In genomic region chr6:48240287-48240686, GRCh38 we compare ENCODE assay signal across 22 cellular contexts.
DNase-seq lines count a peak whose midpoint lies in the region; ATAC-seq, FAIRE-seq and TF ChIP-seq lines count a peak whose summit lies in the region.
"Had no signal": no experiment of that assay in that cellular context is flagged by ENCODE, and none has a peak within 500 bp of the region (broad histone marks: within the 10 kb centered on the region; RNA-seq: fewer than 3 reads in every experiment).

No MANE protein-coding gene starts in this region.

- H2AFZ ChIP-seq in IMR-90 (replicated peaks; ENCODE audit: low read length, poor library complexity) (no peak overlapping the region), K562 (ENCODE audit: low read depth, low read length) (no peak overlapping the region), endothelial cell of umbilical vein (ENCODE audit: low read depth, low read length) (no peak overlapping the region)

- no peaks in the 10 kb centered on the region for H3K4me1 ChIP-seq in heart left ventricle
- no peaks in the 10 kb centered on the region for H3K4me1 ChIP-seq in IMR-90 (ENCODE audit: control insufficient read depth, insufficient read depth, low read length)
- no peaks in the 10 kb centered on the region for H3K4me1 ChIP-seq in K562 (replicated peaks in 1 of 2; ENCODE audit: control insufficient read depth in 2 of 2, insufficient read depth in 2 of 2, low read length in 2 of 2)
- no peaks in the 10 kb centered on the region for H3K4me1 ChIP-seq in endothelial cell of umbilical vein (ENCODE audit: control insufficient read depth, extremely low read depth, insufficient read depth, low read length)
- H3K4me1 ChIP-seq: A549; BLaER1 treated with 17β-estradiol and CSF1 and Interleukin-3, amounts not matched to agents 10 nM and 100 nM; Caco-2 had no signal

- dilution Hi-C loops in IMR-90 (cut with HindIII; ENCODE audit: low sequenced_read_pairs, unreplicated experiment) (no loop called here), endothelial cell of umbilical vein (cut with MboI; ENCODE audit: extremely low pct_ligation_motif_present, low sequenced_read_pairs) (no loop called here)

- H3K4me3 ChIP-seq in heart left ventricle (no peak overlapping the region), IMR-90 (ENCODE audit: insufficient read depth, low read depth, low read length) (no peak overlapping the region), K562 (no peak overlapping the region), endothelial cell of umbilical vein (replicated peaks in 1 of 3; ENCODE audit: insufficient read depth in 1 of 3, low read depth in 1 of 3, low read length in 3 of 3) (no peak overlapping the region)
- H3K4me3 ChIP-seq: A549; BLaER1 treated with 17β-estradiol and CSF1 and Interleukin-3, amounts not matched to agents 10 nM and 100 nM had no signal

- H3K9me3 ChIP-seq in heart left ventricle (peaks cover 0 to 28% (median 14%) of the 10 kb centered on the region in 12 donors), IMR-90 (ENCODE audit: control insufficient read depth, insufficient read depth, low read length) (0 out of 2 replicates have a peak, but pooled peaks cover 1% of the 10 kb centered on the region), K562 (replicated peaks; ENCODE audit: control insufficient read depth, insufficient read depth, low read depth, low read length) (0 out of 2 replicates have a peak, but pooled peaks cover 2% of the 10 kb centered on the region), endothelial cell of umbilical vein (replicated peaks; ENCODE audit: control insufficient read depth, insufficient read depth, low read length) (no peaks in the 10 kb centered on the region)
- H3K9me3 ChIP-seq: A549, Caco-2 had no signal

- no peak overlapping the region for H2BK120ac ChIP-seq in IMR-90 (ENCODE audit: low read depth, low read length)

- H2BK5ac ChIP-seq in IMR-90 (ENCODE audit: low read depth, low read length, poor library complexity, severe bottlenecking): no peak overlapping the region

- 90 to 96% (median 94%) methylated on average over 7 of the region's 7 CpGs for WGBS in heart left ventricle, 4 donors
- WGBS in IMR-90 (ENCODE audit: extremely low coverage in 2 of 2, insufficient read length in 1 of 2), 2 experiments: no CpG with 5 or more reads among the region's 7 CpGs
- WGBS in K562 (ENCODE audit: insufficient coverage, low coverage, missing lambda C conversion rate): 0% methylated on average over 7 of the region's 7 CpGs

- no peak overlapping the region for H3K4ac ChIP-seq in IMR-90 (ENCODE audit: low read depth, low read length)

- no peak for TF ChIP-seq EP300 in K562 (IDR thresholded peaks at IDR 0.05; ENCODE audit: low read length)

- H4K91ac ChIP-seq in IMR-90 (ENCODE audit: insufficient read depth, low read depth, low read length): no peak overlapping the region

- ATAC-seq in Right ventricle myocardium inferior (no peak), heart left ventricle (no peak), IMR-90 (ENCODE audit: low read depth) (no peak), K562 (no peak), GM19328 (IDR thresholded peaks at IDR 0.05; ENCODE audit: unreplicated experiment) (no peak)
- ATAC-seq: A549; CD8-positive, alpha-beta T cell had no signal

- H3K27me3 ChIP-seq in heart left ventricle (no peaks in the 10 kb centered on the region), IMR-90 (ENCODE audit: control insufficient read depth, insufficient read depth, low read length) (no peaks in the 10 kb centered on the region), K562 (ENCODE audit: control insufficient read depth in 2 of 2, insufficient read depth in 2 of 2, low read length in 2 of 2) (no peaks in the 10 kb centered on the region), endothelial cell of umbilical vein (ENCODE audit: control insufficient read depth in 2 of 2, insufficient read depth in 2 of 2, low read length in 2 of 2) (no peaks in the 10 kb centered on the region)
- H3K27me3 ChIP-seq: BLaER1 treated with 17β-estradiol and CSF1 and Interleukin-3, amounts not matched to agents 10 nM and 100 nM had no signal

- no peak overlapping the region for H4K8ac ChIP-seq in IMR-90 (ENCODE audit: low read depth in 2 of 2, low read length in 2 of 2)

- H3K9me1 ChIP-seq in IMR-90 (ENCODE audit: insufficient read depth, low read length): no peaks in the 10 kb centered on the region
- no peaks in the 10 kb centered on the region for H3K9me1 ChIP-seq in K562 (ENCODE audit: control insufficient read depth, insufficient read depth, low read length)
- H3K9me1 ChIP-seq in endothelial cell of umbilical vein (replicated peaks; ENCODE audit: control insufficient read depth, extremely low read depth, insufficient read depth, low read length): no peaks in the 10 kb centered on the region

- H3K27ac ChIP-seq in heart left ventricle (no peak overlapping the region), IMR-90 (ENCODE audit: insufficient read depth, low read length) (no peak overlapping the region), K562 (ENCODE audit: extremely low read depth, low read depth, low read length) (no peak overlapping the region), endothelial cell of umbilical vein (ENCODE audit: insufficient read depth, low read depth, low read length) (no peak overlapping the region)
- H3K27ac ChIP-seq: 22Rv1; A549; BLaER1 treated with 17β-estradiol and CSF1 and Interleukin-3, amounts not matched to agents 10 nM and 100 nM; C4-2B had no signal

- H2BK20ac ChIP-seq in IMR-90 (ENCODE audit: low read depth, low read length): no peak overlapping the region

- no peak overlapping the region for H2BK15ac ChIP-seq in IMR-90 (ENCODE audit: low read depth, low read length)

- POLR2A ChIA-PET in IMR-90 (lab: Charles Lee; ENCODE audit: unreplicated experiment) (no interaction called here), K562 (lab: Yijun Ruan, JAX) (no interaction called here), endothelial cell of umbilical vein (lab: Charles Lee) (no interaction called here)

- H4K20me1 ChIP-seq in IMR-90 (ENCODE audit: insufficient read depth, low read length) (no peaks in the 10 kb centered on the region), K562 (replicated peaks; ENCODE audit: control insufficient read depth, insufficient read depth, low read length) (no peaks in the 10 kb centered on the region), endothelial cell of umbilical vein (replicated peaks; ENCODE audit: control insufficient read depth, extremely low read depth, insufficient read depth, low read length) (no peaks in the 10 kb centered on the region)
- H4K20me1 ChIP-seq: BLaER1 treated with 17β-estradiol and CSF1 and Interleukin-3, amounts not matched to agents 10 nM and 100 nM had no signal

- no peak overlapping the region for H3K18ac ChIP-seq in IMR-90 (ENCODE audit: low read depth, low read length)

- DNase-seq in Right ventricle myocardium inferior (ENCODE audit: missing footprints) (peak; percentile 23), heart left ventricle (no peak), IMR-90 (no peak), K562 (ENCODE audit: extremely low read depth in 1 of 4, low spot score in 3 of 4) (no peak), endothelial cell of umbilical vein (ENCODE audit: low read depth, low spot score) (no peak), T-helper 2 cell (no peak)
- DNase-seq: AML-193; Caco-2; Calu3; CD4-positive, alpha-beta T cell; CD8-positive, alpha-beta T cell; DMS79 treated with DMSO at 0.1 percent for 48 hours; GF-D8 had no signal

- H2AK9ac ChIP-seq in IMR-90 (replicated peaks; ENCODE audit: low read depth, low read length, poor library complexity): no peak overlapping the region

- H3K4me2 ChIP-seq in IMR-90 (ENCODE audit: low read depth, low read length) (no peak overlapping the region), K562 (ENCODE audit: insufficient read depth, low read length) (no peak overlapping the region), endothelial cell of umbilical vein (ENCODE audit: insufficient read depth, low read length) (no peak overlapping the region)
- H3K4me2 ChIP-seq: A549; BLaER1 treated with 17β-estradiol and CSF1 and Interleukin-3, amounts not matched to agents 10 nM and 100 nM had no signal

- CTCF ChIA-PET in IMR-90 (lab: Yijun Ruan, JAX): no interaction called here
- CTCF ChIA-PET in K562 (lab: Yijun Ruan, JAX; ENCODE audit: low intra/inter-chr PET ratio): no interaction called here
- CTCF ChIA-PET in endothelial cell of umbilical vein (lab: Charles Lee): no interaction called here

- TF ChIP-seq CTCF in heart left ventricle (IDR thresholded peaks at IDR 0.05) (no peak), IMR-90 (conservative IDR thresholded peaks at IDR 0.05; ENCODE audit: low read depth, low read length) (no peak), K562 (IDR thresholded peaks at IDR 0.05 in 2 of 3, conservative IDR thresholded peaks at IDR 0.05 in 1 of 3; ENCODE audit: insufficient read depth in 2 of 3, low read depth in 1 of 3, low read length in 3 of 3) (no peak), endothelial cell of umbilical vein (IDR thresholded peaks at IDR 0.05; ENCODE audit: extremely low read depth in 1 of 2, insufficient read depth in 1 of 2, low read depth in 1 of 2, low read length in 2 of 2) (no peak)

- TF ChIP-seq RAD21 in IMR-90 (IDR thresholded peaks at IDR 0.05; ENCODE audit: low read length) (no peak), K562 (CRISPR knock-in tag; conservative IDR thresholded peaks at IDR 0.05 in 1 of 2, IDR thresholded peaks at IDR 0.05 in 1 of 2) (no peak)

- no peak for TF ChIP-seq POLR2A in heart left ventricle (IDR thresholded peaks at IDR 0.05)
- no peak for TF ChIP-seq POLR2A in IMR-90 (IDR thresholded peaks at IDR 0.05; ENCODE audit: low read depth, low read length)
- no peak for TF ChIP-seq POLR2A in K562 (conservative IDR thresholded peaks at IDR 0.05)
- no peak for TF ChIP-seq POLR2A in endothelial cell of umbilical vein (IDR thresholded peaks at IDR 0.05; ENCODE audit: low read depth, low read length)

- no peak for FAIRE-seq in K562 (lab: Jason Lieb, UNC)
- peak; percentile 26 for FAIRE-seq in endothelial cell of umbilical vein (lab: Jason Lieb, UNC)
- FAIRE-seq: A549, D721Med, G401.6, GM12891, GM19239 had no signal

- in situ Hi-C loops in IMR-90 (cut with MboI; ENCODE audit: low sequenced_read_pairs): no loop called here
- in situ Hi-C loops in K562 (cut with MboI): no loop called here

- H3K36me3 ChIP-seq in heart left ventricle: no peaks in the 10 kb centered on the region
- H3K36me3 ChIP-seq in IMR-90 (ENCODE audit: control insufficient read depth, insufficient read depth, low read length): no peaks in the 10 kb centered on the region
- H3K36me3 ChIP-seq in K562 (ENCODE audit: control insufficient read depth, insufficient read depth, low read length): no peaks in the 10 kb centered on the region
- H3K36me3 ChIP-seq in endothelial cell of umbilical vein (ENCODE audit: control insufficient read depth in 2 of 2, extremely low read depth in 1 of 2, insufficient read depth in 2 of 2, low read length in 2 of 2): no peaks in the 10 kb centered on the region
- H3K36me3 ChIP-seq: BLaER1 treated with 17β-estradiol and CSF1 and Interleukin-3, amounts not matched to agents 10 nM and 100 nM had no signal

- no peak overlapping the region for H3K56ac ChIP-seq in IMR-90 (ENCODE audit: extremely low read depth, insufficient read depth, low read length)

- H3K14ac ChIP-seq in IMR-90 (replicated peaks; ENCODE audit: low read depth, low read length): no peak overlapping the region

- no TSS peak for BruUV-seq in IMR-90 (replicated peaks; lab: Mats Ljungman, UMichigan)
- BruUV-seq in K562 (replicated peaks; lab: Mats Ljungman, UMichigan): no TSS peak
- no TSS peak for BruUV-seq in endothelial cell of umbilical vein (replicated peaks; lab: Mats Ljungman, UMichigan)

- H3K79me2 ChIP-seq in K562 (ENCODE audit: control insufficient read depth, insufficient read depth, low read length): no peaks in the 10 kb centered on the region
- H3K79me2 ChIP-seq in endothelial cell of umbilical vein (ENCODE audit: control insufficient read depth, insufficient read depth, low read length): no peaks in the 10 kb centered on the region

- no peak overlapping the region for H3K9ac ChIP-seq in IMR-90 (ENCODE audit: low read depth, low read length)
- no peak overlapping the region for H3K9ac ChIP-seq in K562 (ENCODE audit: insufficient read depth in 1 of 2, low read depth in 2 of 2, low read length in 2 of 2)
- H3K9ac ChIP-seq in endothelial cell of umbilical vein (replicated peaks; ENCODE audit: extremely low read depth, insufficient read depth, low read length): no peak overlapping the region
- H3K9ac ChIP-seq: BLaER1 treated with 17β-estradiol and CSF1 and Interleukin-3, amounts not matched to agents 10 nM and 100 nM had no signal

- intact Hi-C loops in Right ventricle myocardium inferior (cut with DNase I): no loop called here
- intact Hi-C loops in heart left ventricle (cut with DNase I): no loop called here
- intact Hi-C loops in IMR-90 (cut with micrococcal nuclease): no loop called here
- intact Hi-C loops in K562 (cut with micrococcal nuclease): no loop called here
- intact Hi-C loops in endothelial cell of umbilical vein (cut with micrococcal nuclease): no loop called here

- H3K23ac ChIP-seq in IMR-90 (ENCODE audit: low read depth, low read length): no peak overlapping the region

- no peak overlapping the region for H2AK5ac ChIP-seq in IMR-90 (ENCODE audit: low read depth, low read length)

- no peak overlapping the region for H4K5ac ChIP-seq in IMR-90 (ENCODE audit: low read depth, low read length)

- H3K79me1 ChIP-seq in IMR-90 (ENCODE audit: low read depth in 1 of 2, low read length in 2 of 2): no peaks in the 10 kb centered on the region
